Comparison of ENCODE assay signal across 8 cellular contexts in genomic region chr9:34701023-34701768, GRCh38. TPM values are rescaled to one million over a fixed set of nuclear protein-coding genes. Genes with fewer than 3 reads are reported as not detected.
DNase-seq lines count a peak whose midpoint lies in the region; ATAC-seq and TF ChIP-seq lines count a peak whose summit lies in the region.

No MANE protein-coding gene starts in this region.

- no peak for ATAC-seq in GM19467 (IDR thresholded peaks at IDR 0.05; ENCODE audit: unreplicated experiment)

- H3K27ac Mint-ChIP-seq in glutamatergic neuron (ENCODE audit: unreplicated experiment), result no peak overlapping the region

- peaks cover 7% of the 10 kb centered on the region for H3K36me3 Mint-ChIP-seq in glutamatergic neuron (ENCODE audit: unreplicated experiment)

- peak; percentile 39 for DNase-seq in Jurkat, Clone E6-1 (ENCODE audit: low read depth, low spot score)
- DNase-seq in SK-MEL-5 (ENCODE audit: low read depth, low spot score) (peak; percentile 63), glutamatergic neuron (peak; percentile 90), nucleus accumbens (lab: John Stamatoyannopoulos, UW) (peak in 51 of 56 donors; percentile 5 to 83 (median 45)), stromal cell of bone marrow (ENCODE audit: low read depth) (peak; percentile 26)
- DNase-seq in activated naive CD4-positive, alpha-beta T cell treated with anti-CD3 and anti-CD28 coated beads, Interleukin-2, amount 50 U/mL, for 16 hours, result peak; percentile 82

- peaks cover 4% of the 10 kb centered on the region for H3K9me3 Mint-ChIP-seq in glutamatergic neuron (ENCODE audit: unreplicated experiment)

- H3K4me1 Mint-ChIP-seq in glutamatergic neuron (ENCODE audit: low read depth, unreplicated experiment), result no peaks in the 10 kb centered on the region

- in situ Hi-C loops in SK-MEL-5 (cut with HindIII; ENCODE audit: low pct_unique_long_range_greater_than_20kb, low sequenced_read_pairs), result no loop called here

- H3K4me3 ChIP-seq in Jurkat, Clone E6-1 (ENCODE audit: low read length), result peak overlapping the region; percentile 56

- TF ChIP-seq CTCF in GM12873 (IDR thresholded peaks at IDR 0.05; ENCODE audit: insufficient read depth, low read depth, low read length, missing control alignments) (peak; percentile 78), glutamatergic neuron (IDR thresholded peaks at IDR 0.05; ENCODE audit: partially characterized antibody, unreplicated experiment) (peak; percentile 87)

- peaks cover 8% of the 10 kb centered on the region for H3K27me3 Mint-ChIP-seq in glutamatergic neuron (ENCODE audit: unreplicated experiment)

- peak overlapping the region; percentile 42 for H3K4me3 Mint-ChIP-seq in glutamatergic neuron (ENCODE audit: unreplicated experiment)

RNA-seq across cellular contexts. Expression of gene CCL21, which starts 8.7 kb away (rescaled TPM):
- polyA plus RNA-seq in Jurkat, Clone E6-1 (2012; ENCODE audit: insufficient read depth, insufficient read length), result not detected
- not detected in 2 replicates for total RNA-seq in SK-MEL-5 (2014; rRNA removed; shearing (Covaris generic))
- not detected in 2 replicates for polyA plus RNA-seq in SK-MEL-5 (2015; cell fraction: cytosol; rRNA removed)
- not detected in 2 replicates for polyA plus RNA-seq in SK-MEL-5 (2015; cell fraction: nucleus; rRNA removed)
- not detected for total RNA-seq in glutamatergic neuron (ENCODE audit: unreplicated experiment)

RNA-seq across cellular contexts. Expression of gene CCL19, which starts 10.1 kb away (rescaled TPM):
- polyA plus RNA-seq in Jurkat, Clone E6-1 (2012; ENCODE audit: insufficient read depth, insufficient read length), result not detected
- not detected in 2 replicates for total RNA-seq in SK-MEL-5 (2014; rRNA removed; shearing (Covaris generic))
- not detected in 2 replicates for polyA plus RNA-seq in SK-MEL-5 (2015; cell fraction: cytosol; rRNA removed)
- not detected in 2 replicates for polyA plus RNA-seq in SK-MEL-5 (2015; cell fraction: nucleus; rRNA removed)
- not detected for total RNA-seq in glutamatergic neuron (ENCODE audit: unreplicated experiment)

RNA-seq across cellular contexts. Expression of gene CCL27, which starts 38.7 kb away (rescaled TPM):
- not detected for polyA plus RNA-seq in Jurkat, Clone E6-1 (2012; ENCODE audit: insufficient read depth, insufficient read length)
- total RNA-seq in SK-MEL-5 (2014; rRNA removed; shearing (Covaris generic)), result not detected in 2 replicates
- 0.22 TPM in 1 of 2 replicates, not detected in the other for polyA plus RNA-seq in SK-MEL-5 (2015; cell fraction: cytosol; rRNA removed)
- polyA plus RNA-seq in SK-MEL-5 (2015; cell fraction: nucleus; rRNA removed), result not detected in 2 replicates
- total RNA-seq in glutamatergic neuron (ENCODE audit: unreplicated experiment), result 1.7 TPM

RNA-seq across cellular contexts. Expression of gene IL11RA, which starts 49.2 kb away (rescaled TPM):
- polyA plus RNA-seq in Jurkat, Clone E6-1 (2012; ENCODE audit: insufficient read depth, insufficient read length), result 21.0 TPM
- 16.2 and 17.7 TPM in 2 replicates for total RNA-seq in SK-MEL-5 (2014; rRNA removed; shearing (Covaris generic))
- 23.1 and 24.3 TPM in 2 replicates for polyA plus RNA-seq in SK-MEL-5 (2015; cell fraction: cytosol; rRNA removed)
- 50.2 and 70.4 TPM in 2 replicates for polyA plus RNA-seq in SK-MEL-5 (2015; cell fraction: nucleus; rRNA removed)
- 28.8 TPM for total RNA-seq in glutamatergic neuron (ENCODE audit: unreplicated experiment)

RNA-seq across cellular contexts. Expression of gene GALT, which starts 54.7 kb away (rescaled TPM):
- polyA plus RNA-seq in Jurkat, Clone E6-1 (2012; ENCODE audit: insufficient read depth, insufficient read length), result 41.6 TPM
- total RNA-seq in SK-MEL-5 (2014; rRNA removed; shearing (Covaris generic)), result 14.4 and 22.0 TPM in 2 replicates
- 9.9 and 14.9 TPM in 2 replicates for polyA plus RNA-seq in SK-MEL-5 (2015; cell fraction: cytosol; rRNA removed)
- polyA plus RNA-seq in SK-MEL-5 (2015; cell fraction: nucleus; rRNA removed), result 244 and 344 TPM in 2 replicates
- 57.5 TPM for total RNA-seq in glutamatergic neuron (ENCODE audit: unreplicated experiment)

Comparison
In these comparisons a context has a peak if more than half of its experiments do, and no peak if none do; other contexts are left out.
1. DNase-seq: peak in every context shown above with its lines; median percentile 90 in glutamatergic neuron; 82 in activated naive CD4-positive, alpha-beta T cell treated with anti-CD3 and anti-CD28 coated beads, Interleukin-2, amount 50 U/mL, for 16 hours; 63 in SK-MEL-5; 45 in nucleus accumbens; 39 in Jurkat, Clone E6-1; 26 in stromal cell of bone marrow.